26 cellular contexts compared by ENCODE assay signal in genomic region chr12:44696542-44696941, GRCh38.
DNase-seq lines count a peak whose midpoint lies in the region; ATAC-seq and TF ChIP-seq lines count a peak whose summit lies in the region.
"Had no signal": no experiment of that assay in that cellular context is flagged by ENCODE, and none has a peak within 500 bp of the region (broad histone marks: within the 10 kb centered on the region; RNA-seq: fewer than 3 reads in every experiment).

No MANE protein-coding gene starts in this region.

- POLR2A ChIA-PET in MCF 10A (lab: Yijun Ruan, JAX) (interaction anchor here (0.6 kb wide), 1 partner anchor 10 kb away, joined by 4 read pairs; no protein-coding TSS in a partner anchor), PC-3 (lab: Charles Lee; ENCODE audit: unreplicated experiment) (no interaction called here)

- H3K4me3 ChIP-seq in breast epithelium (no peak overlapping the region), PC-3 (ENCODE audit: low read length) (no peak overlapping the region)
- H3K4me3 ChIP-seq: cardiac muscle cell, lung, stomach, tibial nerve had no signal

- H3K36me3 Mint-ChIP-seq in MCF 10A (ENCODE audit: insufficient read depth, unreplicated experiment) = no peaks in the 10 kb centered on the region
- H3K36me3 Mint-ChIP-seq: activated CD8-positive, alpha-beta memory T cell treated with anti-CD3 and anti-CD28 coated beads, Interleukin-2, amount 10 ng/mL, durations not matched to agents 7 days and 5 days had no signal

- no peaks in the 10 kb centered on the region for H4K20me1 ChIP-seq in PC-3 (ENCODE audit: low read length)

- H3K36me3 ChIP-seq in breast epithelium = no peaks in the 10 kb centered on the region
- H3K36me3 ChIP-seq in PC-3 (ENCODE audit: low read depth, low read length) = no peaks in the 10 kb centered on the region
- H3K36me3 ChIP-seq: cardiac muscle cell, stomach, tibial nerve had no signal

- H3K4me1 ChIP-seq in breast epithelium (no peaks in the 10 kb centered on the region), PC-3 (ENCODE audit: insufficient read depth, low read length) (no peaks in the 10 kb centered on the region), foreskin keratinocyte (no peaks in the 10 kb centered on the region)
- H3K4me1 ChIP-seq: stomach, tibial nerve had no signal

- H3K4me1 Mint-ChIP-seq in MCF 10A (ENCODE audit: insufficient read depth, unreplicated experiment) = no peaks in the 10 kb centered on the region
- H3K4me1 Mint-ChIP-seq: activated CD8-positive, alpha-beta memory T cell treated with anti-CD3 and anti-CD28 coated beads, Interleukin-2, amount 10 ng/mL, durations not matched to agents 7 days and 5 days; activated naive CD4-positive, alpha-beta T cell treated with anti-CD3 and anti-CD28 coated beads, Interleukin-2, amount 10 ng/mL, durations not matched to agents 7 days and 5 days had no signal

- no peaks in the 10 kb centered on the region for H3K9me3 Mint-ChIP-seq in MCF 10A (ENCODE audit: unreplicated experiment)
- H3K9me3 Mint-ChIP-seq: activated naive CD4-positive, alpha-beta T cell treated with anti-CD3 and anti-CD28 coated beads, Interleukin-2, amount 10 ng/mL, durations not matched to agents 7 days and 5 days; activated T-cell treated with anti-CD3 and anti-CD28 coated beads, Interleukin-2, amount 50 U/mL, for 72 hours; CD8-positive, alpha-beta memory T cell had no signal

- CTCF ChIA-PET in MCF 10A (lab: Yijun Ruan, JAX) = no interaction called here
- CTCF ChIA-PET in PC-3 (lab: Charles Lee) = no interaction called here

- H3K27ac ChIP-seq in breast epithelium (no peak overlapping the region), PC-3 (ENCODE audit: low read length) (no peak overlapping the region), foreskin keratinocyte (no peak overlapping the region)
- H3K27ac ChIP-seq: cardiac muscle cell, KMS-11, stomach, tibial nerve, VCaP had no signal

- intact Hi-C loops in MCF 10A (cut with micrococcal nuclease) (no loop called here), breast epithelium (cut with DNase I; ENCODE audit: low total_unique reads) (no loop called here), PC-3 (cut with micrococcal nuclease) (no loop called here), Right ventricle myocardium inferior (cut with DNase I) (no loop called here)

- BruUV-seq in MCF 10A (replicated peaks; lab: Mats Ljungman, UMichigan) (no TSS peak), PC-3 (replicated peaks; lab: Mats Ljungman, UMichigan) (no TSS peak)

- H2AFZ ChIP-seq in PC-3 (ENCODE audit: low read length) = no peak overlapping the region

- no peaks in the 10 kb centered on the region for H3K79me2 ChIP-seq in PC-3 (ENCODE audit: low read length)

- no peak overlapping the region for H3K27ac Mint-ChIP-seq in MCF 10A (ENCODE audit: low read depth, unreplicated experiment)
- H3K27ac Mint-ChIP-seq: activated CD8-positive, alpha-beta memory T cell treated with anti-CD3 and anti-CD28 coated beads, Interleukin-2, amount 10 ng/mL, durations not matched to agents 7 days and 5 days; activated naive CD4-positive, alpha-beta T cell treated with anti-CD3 and anti-CD28 coated beads, Interleukin-2, amount 10 ng/mL, durations not matched to agents 7 days and 5 days; activated T-cell treated with anti-CD3 and anti-CD28 coated beads, Interleukin-2, amount 50 U/mL, for 72 hours; CD8-positive, alpha-beta memory T cell; dendritic cell treated with granulocyte-macrophage colony-stimulating factor and Interleukin-4, amounts not matched to agents 40 ng/mL and 50 ng/mL, for 4 days had no signal

- H3K9me3 ChIP-seq in breast epithelium (no peaks in the 10 kb centered on the region), PC-3 (ENCODE audit: low read length) (no peaks in the 10 kb centered on the region)
- H3K9me3 ChIP-seq: stomach, tibial nerve had no signal

- H3K27me3 Mint-ChIP-seq in MCF 10A (ENCODE audit: insufficient read depth, unreplicated experiment) = peaks cover 25% of the 10 kb centered on the region
- H3K27me3 Mint-ChIP-seq: activated CD8-positive, alpha-beta memory T cell treated with anti-CD3 and anti-CD28 coated beads, Interleukin-2, amount 10 ng/mL, durations not matched to agents 7 days and 5 days; activated naive CD4-positive, alpha-beta T cell treated with anti-CD3 and anti-CD28 coated beads, Interleukin-2, amount 10 ng/mL, durations not matched to agents 7 days and 5 days; CD8-positive, alpha-beta memory T cell; dendritic cell treated with granulocyte-macrophage colony-stimulating factor and Interleukin-4, amounts not matched to agents 40 ng/mL and 50 ng/mL, for 4 days had no signal

- H3K9ac ChIP-seq in PC-3 (ENCODE audit: low read length) = no peak overlapping the region
- H3K9ac ChIP-seq: KMS-11 had no signal

- TF ChIP-seq POLR2A in breast epithelium (IDR thresholded peaks at IDR 0.05) = no peak

- no peak for TF ChIP-seq CTCF in MCF 10A (IDR thresholded peaks at IDR 0.05; ENCODE audit: unreplicated experiment)
- no peak for TF ChIP-seq CTCF in breast epithelium (IDR thresholded peaks at IDR 0.05)
- TF ChIP-seq CTCF in PC-3 (conservative IDR thresholded peaks at IDR 0.05; ENCODE audit: low read depth, low read length) = no peak
- TF ChIP-seq CTCF in foreskin keratinocyte (conservative IDR thresholded peaks at IDR 0.05) = no peak

- no peak overlapping the region for H3K4me3 Mint-ChIP-seq in MCF 10A (ENCODE audit: unreplicated experiment)
- H3K4me3 Mint-ChIP-seq: activated CD8-positive, alpha-beta memory T cell treated with anti-CD3 and anti-CD28 coated beads, Interleukin-2, amount 10 ng/mL, durations not matched to agents 7 days and 5 days; activated naive CD4-positive, alpha-beta T cell treated with anti-CD3 and anti-CD28 coated beads, Interleukin-2, amount 10 ng/mL, durations not matched to agents 7 days and 5 days; activated T-cell treated with anti-CD3 and anti-CD28 coated beads, Interleukin-2, amount 50 U/mL, for 72 hours; CD8-positive, alpha-beta memory T cell; dendritic cell treated with granulocyte-macrophage colony-stimulating factor and Interleukin-4, amounts not matched to agents 40 ng/mL and 50 ng/mL, for 4 days; neural crest cell had no signal

- ATAC-seq in PC-3 (no peak), foreskin keratinocyte (peak; percentile 50), GM21723 (IDR thresholded peaks at IDR 0.05; ENCODE audit: unreplicated experiment) (no peak), Right ventricle myocardium inferior (no peak)
- ATAC-seq: activated CD8-positive, alpha-beta memory T cell treated with anti-CD3 and anti-CD28 coated beads, Interleukin-2, amount 10 ng/mL, durations not matched to agents 7 days and 5 days; activated T-cell treated with anti-CD3 and anti-CD28 coated beads, Interleukin-2, amount 50 U/mL, for 72 hours had no signal

- H3K4me2 ChIP-seq in PC-3 (ENCODE audit: low read length) = no peak overlapping the region
- H3K4me2 ChIP-seq: KMS-11 had no signal

- H3K9me2 ChIP-seq in PC-3 (replicated peaks; ENCODE audit: low read length) = no peaks in the 10 kb centered on the region

- no peaks in the 10 kb centered on the region for H3K27me3 ChIP-seq in breast epithelium
- H3K27me3 ChIP-seq in PC-3 (ENCODE audit: low read length) = peaks cover 3% of the 10 kb centered on the region; the same call in 1 of the 2 replicates
- peaks cover 5% of the 10 kb centered on the region for H3K27me3 ChIP-seq in foreskin keratinocyte
- H3K27me3 ChIP-seq: cardiac muscle cell, stomach, tibial nerve had no signal

- DNase-seq in MCF 10A (ENCODE audit: unreplicated experiment) = peak; percentile 11
- DNase-seq in breast epithelium (ENCODE audit: low spot score in 2 of 2) = no peak
- peak; percentile 34 for DNase-seq in PC-3
- peak in 1 of 2 donors; percentile 23 for DNase-seq in foreskin keratinocyte
- no peak for DNase-seq in Right ventricle myocardium inferior (ENCODE audit: missing footprints)
- no peak for DNase-seq in T-helper 2 cell
- no peak for DNase-seq in GM03348 (ENCODE audit: low spot score)
- DNase-seq: 8988T; activated CD4-positive, alpha-beta T cell treated with anti-CD3 and anti-CD28 coated beads for 48 hours; activated CD8-positive, alpha-beta memory T cell treated with anti-CD3 and anti-CD28 coated beads, Interleukin-2, amount 10 ng/mL, durations not matched to agents 7 days and 5 days; activated naive CD4-positive, alpha-beta T cell treated with anti-CD3 and anti-CD28 coated beads, Interleukin-2, amount 10 ng/mL, durations not matched to agents 7 days and 5 days; activated T-cell treated with anti-CD3 and anti-CD28 coated beads, Interleukin-2, amount 50 U/mL, for 72 hours; amniotic stem cell; CD8-positive, alpha-beta memory T cell; kidney glomerular epithelial cell; NCI-H1694; NCI-H510A treated with DMSO at 0.1 percent for 48 hours; stomach had no signal

- H3F3A ChIP-seq in PC-3 (ENCODE audit: low read length, unreplicated experiment) = no peaks in the 10 kb centered on the region

Comparison
In these comparisons a context has a peak if more than half of its experiments do, and no peak if none do; other contexts are left out.
1. DNase-seq: peak in MCF 10A (single experiment) and PC-3 (single experiment); none in breast epithelium (0 of 2), Right ventricle myocardium inferior (single experiment), T-helper 2 cell (0 of 5) and GM03348 (single experiment).